ENCODE assay signal across 17 cellular contexts in genomic region chr2:857937-858336, GRCh38.
DNase-seq lines count a peak whose midpoint lies in the region; ATAC-seq and TF ChIP-seq lines count a peak whose summit lies in the region.
"Had no signal": no experiment of that assay in that cellular context is flagged by ENCODE, and none has a peak within 500 bp of the region (broad histone marks: within the 10 kb centered on the region; RNA-seq: fewer than 3 reads in every experiment).

No MANE protein-coding gene starts in this region.

- TF ChIP-seq CTCF in coronary artery (IDR thresholded peaks at IDR 0.05) = no peak
- no peak for TF ChIP-seq CTCF in nephron progenitor cell (IDR thresholded peaks at IDR 0.05)
- no peak for TF ChIP-seq CTCF in smooth muscle cell (IDR thresholded peaks at IDR 0.05; ENCODE audit: borderline replicate concordance, insufficient read depth, poor library complexity, severe bottlenecking)

- H3K9ac ChIP-seq in BLaER1 treated with 17β-estradiol and CSF1 and Interleukin-3, amounts not matched to agents 10 nM and 100 nM = no peak overlapping the region
- no peak overlapping the region for H3K9ac ChIP-seq in smooth muscle cell (ENCODE audit: low read depth)

- DNase-seq in coronary artery (ENCODE audit: low spot score) (peak; percentile 22), nephron progenitor cell (no peak), smooth muscle cell (lab: John Stamatoyannopoulos, UW; ENCODE audit: unreplicated experiment) (no peak), midbrain (lab: John Stamatoyannopoulos, UW) (no peak)
- DNase-seq: ACHN, AML-193, Calu3, DMS79 treated with DMSO at 0.1 percent for 48 hours, EL, KG1 had no signal

- H3K27ac Mint-ChIP-seq in nephron progenitor cell = peak overlapping the region; percentile 52
- H3K27ac Mint-ChIP-seq: CD8-positive, alpha-beta T cell; H9 had no signal

- 57% methylated on average over 6 of the region's 6 CpGs for WGBS in smooth muscle cell (ENCODE audit: low lambda C conversion rate)

- no peaks in the 10 kb centered on the region for H3K36me3 Mint-ChIP-seq in nephron progenitor cell (ENCODE audit: low read depth)
- H3K36me3 Mint-ChIP-seq: CD8-positive, alpha-beta T cell had no signal

- peaks cover 28 to 48% (median 41%) of the 10 kb centered on the region in 11 experiments for H3K9me3 ChIP-seq in BLaER1 treated with 17β-estradiol and CSF1 and Interleukin-3, amounts not matched to agents 10 nM and 100 nM (replicated peaks in 1 of 11)
- no peaks in the 10 kb centered on the region for H3K9me3 ChIP-seq in smooth muscle cell (replicated peaks; ENCODE audit: low read depth)

- H3K4me3 Mint-ChIP-seq in nephron progenitor cell = no peak overlapping the region
- H3K4me3 Mint-ChIP-seq: CD8-positive, alpha-beta T cell; H9 had no signal

- H3K27me3 Mint-ChIP-seq in nephron progenitor cell (ENCODE audit: low read depth, poor library complexity) = peaks cover 20% of the 10 kb centered on the region

- H3K27ac ChIP-seq in BLaER1 treated with 17β-estradiol and CSF1 and Interleukin-3, amounts not matched to agents 10 nM and 100 nM = no peak overlapping the region; a peak in 1 of 22 replicates
- H3K27ac ChIP-seq in coronary artery = no peak overlapping the region
- H3K27ac ChIP-seq in smooth muscle cell (ENCODE audit: low read depth) = peak overlapping the region; percentile 64

- H3K27me3 ChIP-seq in BLaER1 treated with 17β-estradiol and CSF1 and Interleukin-3, amounts not matched to agents 10 nM and 100 nM = peaks cover 0 to 16% (median 0%) of the 10 kb centered on the region in 11 experiments; a peak in 8 of 22 replicates
- no peaks in the 10 kb centered on the region for H3K27me3 ChIP-seq in smooth muscle cell (ENCODE audit: low read depth)

- peaks cover 11% of the 10 kb centered on the region for H3K9me3 Mint-ChIP-seq in nephron progenitor cell
- H3K9me3 Mint-ChIP-seq: H9 had no signal

- H3K79me2 ChIP-seq in smooth muscle cell (ENCODE audit: low read depth) = no peaks in the 10 kb centered on the region

- H4K20me1 ChIP-seq in BLaER1 treated with 17β-estradiol and CSF1 and Interleukin-3, amounts not matched to agents 10 nM and 100 nM = no peaks in the 10 kb centered on the region
- H4K20me1 ChIP-seq in smooth muscle cell (ENCODE audit: low read depth) = no peaks in the 10 kb centered on the region

- peak overlapping the region in 9 of 11 experiments; percentile 6 to 61 (median 44); a peak in 18 of 22 replicates for H3K4me2 ChIP-seq in BLaER1 treated with 17β-estradiol and CSF1 and Interleukin-3, amounts not matched to agents 10 nM and 100 nM
- peak overlapping the region; percentile 64 for H3K4me2 ChIP-seq in smooth muscle cell

- ATAC-seq in GM18873 (IDR thresholded peaks at IDR 0.05; ENCODE audit: low FRiP score, unreplicated experiment) (no peak), HG03159 (IDR thresholded peaks at IDR 0.05; ENCODE audit: unreplicated experiment) (no peak), HG03520 (IDR thresholded peaks at IDR 0.05; ENCODE audit: unreplicated experiment) (no peak)
- ATAC-seq: CD8-positive, alpha-beta T cell; GM12878 had no signal

- H3K36me3 ChIP-seq in BLaER1 treated with 17β-estradiol and CSF1 and Interleukin-3, amounts not matched to agents 10 nM and 100 nM = peaks cover 0 to 3% (median 0%) of the 10 kb centered on the region in 11 experiments; a peak in 1 of 22 replicates
- no peaks in the 10 kb centered on the region for H3K36me3 ChIP-seq in smooth muscle cell (ENCODE audit: low read depth)

- peaks cover 67% of the 10 kb centered on the region for H3K4me1 Mint-ChIP-seq in nephron progenitor cell

- H3F3A ChIP-seq in smooth muscle cell (ENCODE audit: low read depth) = no peaks in the 10 kb centered on the region

- H3K4me1 ChIP-seq in BLaER1 treated with 17β-estradiol and CSF1 and Interleukin-3, amounts not matched to agents 10 nM and 100 nM = peaks cover 0 to 63% (median 48%) of the 10 kb centered on the region in 10 experiments; a peak in 18 of 20 replicates
- peaks cover 24% of the 10 kb centered on the region for H3K4me1 ChIP-seq in smooth muscle cell (ENCODE audit: low read depth)

- no peak overlapping the region for H3K4me3 ChIP-seq in BLaER1 treated with 17β-estradiol and CSF1 and Interleukin-3, amounts not matched to agents 10 nM and 100 nM
- H3K4me3 ChIP-seq in coronary artery (no peak overlapping the region), smooth muscle cell (no peak overlapping the region)
- H3K4me3 ChIP-seq: GM12878 had no signal

- no peak overlapping the region for H2AFZ ChIP-seq in smooth muscle cell (ENCODE audit: low read depth)
